Comparison of ENCODE assay signal across 1 cellular context in the genomic region with DNA sequence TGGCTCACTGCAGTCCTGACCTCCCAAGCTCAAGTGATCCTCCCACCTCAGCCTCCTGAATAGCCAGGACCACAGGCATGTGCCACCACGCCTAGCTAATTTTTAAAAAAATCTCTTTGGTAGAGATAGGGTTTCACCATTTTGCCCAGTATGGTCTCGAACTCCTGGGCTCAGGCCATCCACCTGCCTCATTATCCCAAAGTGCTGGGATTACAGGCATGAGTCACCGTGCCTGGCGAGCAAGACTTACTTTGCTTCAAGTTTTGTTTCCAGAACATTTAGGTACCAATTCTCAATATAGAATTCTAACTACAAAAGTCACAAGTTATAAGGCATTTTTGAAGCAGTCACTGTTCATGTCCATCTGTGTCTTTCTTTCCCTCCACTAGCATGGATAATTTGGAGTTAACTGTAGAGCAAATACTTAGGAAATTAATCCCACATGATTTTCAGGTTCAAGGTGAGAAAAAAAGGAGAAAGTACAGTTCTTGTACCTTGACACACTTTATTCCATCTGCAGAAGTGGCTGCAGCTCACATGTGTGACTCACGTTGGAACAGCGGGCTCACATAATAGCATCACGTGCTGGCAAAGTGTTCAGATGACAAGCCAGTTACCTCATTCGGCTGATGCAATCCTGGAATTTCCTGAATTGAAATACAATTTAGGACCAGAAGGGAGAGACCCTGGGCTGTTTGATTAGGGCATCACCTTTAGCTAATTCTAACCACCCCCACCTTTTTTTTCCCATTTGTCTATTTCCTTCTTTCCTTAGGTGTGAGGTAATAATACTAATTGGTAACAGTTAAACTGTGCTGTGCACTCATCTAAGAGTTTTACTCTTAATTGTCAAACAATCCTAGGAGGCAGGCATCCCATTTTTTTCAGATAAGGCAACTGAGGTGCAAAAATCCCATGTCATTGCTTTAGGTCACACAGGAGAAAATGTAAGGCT.
TF ChIP-seq lines count a peak whose summit lies in the region.

No MANE protein-coding gene starts in this region.

TF ChIP-seq in HEK293, 187 proteins besides CTCF, POLR2A, EP300 and RAD21 (continued from another document and continues in another):
- TF ChIP-seq, protein P1, sequence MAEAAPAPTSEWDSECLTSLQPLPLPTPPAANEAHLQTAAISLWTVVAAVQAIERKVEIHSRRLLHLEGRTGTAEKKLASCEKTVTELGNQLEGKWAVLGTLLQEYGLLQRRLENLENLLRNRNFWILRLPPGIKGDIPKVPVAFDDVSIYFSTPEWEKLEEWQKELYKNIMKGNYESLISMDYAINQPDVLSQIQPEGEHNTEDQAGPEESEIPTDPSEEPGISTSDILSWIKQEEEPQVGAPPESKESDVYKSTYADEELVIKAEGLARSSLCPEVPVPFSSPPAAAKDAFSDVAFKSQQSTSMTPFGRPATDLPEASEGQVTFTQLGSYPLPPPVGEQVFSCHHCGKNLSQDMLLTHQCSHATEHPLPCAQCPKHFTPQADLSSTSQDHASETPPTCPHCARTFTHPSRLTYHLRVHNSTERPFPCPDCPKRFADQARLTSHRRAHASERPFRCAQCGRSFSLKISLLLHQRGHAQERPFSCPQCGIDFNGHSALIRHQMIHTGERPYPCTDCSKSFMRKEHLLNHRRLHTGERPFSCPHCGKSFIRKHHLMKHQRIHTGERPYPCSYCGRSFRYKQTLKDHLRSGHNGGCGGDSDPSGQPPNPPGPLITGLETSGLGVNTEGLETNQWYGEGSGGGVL (tag by site-specific recombination; IDR thresholded peaks at IDR 0.05) = peak; percentile 63; the same call in 1 of the 2 replicates
- TF ChIP-seq ZNF416 (tag by site-specific recombination; IDR thresholded peaks at IDR 0.05) (no peak), ZNF23 (tag by site-specific recombination; IDR thresholded peaks at IDR 0.05; ENCODE audit: borderline replicate concordance) (no peak), SP3 (tag by site-specific recombination; IDR thresholded peaks at IDR 0.05) (peak; percentile 34; the same call in 1 of the 2 replicates), ZNF530 (tag by site-specific recombination; IDR thresholded peaks at IDR 0.05; ENCODE audit: low read depth) (no peak), ZNF354C (tag by site-specific recombination; IDR thresholded peaks at IDR 0.05; ENCODE audit: borderline replicate concordance, low read depth) (no peak), ZNF248 (tag by site-specific recombination; IDR thresholded peaks at IDR 0.05) (no peak), ZNF660 (tag by site-specific recombination; IDR thresholded peaks at IDR 0.05) (peak; percentile 71; the same call in 1 of the 2 replicates), ZEB2 (tag by site-specific recombination; IDR thresholded peaks at IDR 0.05) (peak; percentile 93), ZBTB8A (tag by site-specific recombination; IDR thresholded peaks at IDR 0.05) (0 out of 2 replicates have a peak, but pooled peaks have one; percentile 31), ZNF274 (IDR thresholded peaks at IDR 0.05; ENCODE audit: low read length) (no peak), ZNF274 (tag by site-specific recombination; IDR thresholded peaks at IDR 0.05; ENCODE audit: borderline replicate concordance) (no peak), ZBTB48 (tag by site-specific recombination; IDR thresholded peaks at IDR 0.05) (no peak), PRDM4 (tag by site-specific recombination; IDR thresholded peaks at IDR 0.05) (peak; percentile 76; the same call in 1 of the 2 replicates), ZNF341 (tag by site-specific recombination; IDR thresholded peaks at IDR 0.05; ENCODE audit: low read depth) (peak; percentile 84), ZNF626 (tag by site-specific recombination; IDR thresholded peaks at IDR 0.05) (no peak), ZNF514 (tag by site-specific recombination; IDR thresholded peaks at IDR 0.05) (no peak), ZBTB26 (tag by site-specific recombination; optimal IDR thresholded peaks at IDR 0.05) (no peak), WT1 (tag by site-specific recombination; IDR thresholded peaks at IDR 0.05) (peak; percentile 40; the same call in 1 of the 2 replicates), HOXA7 (CRISPR knock-in tag; IDR thresholded peaks at IDR 0.05; ENCODE audit: borderline replicate concordance) (no peak), ZNF830 (tag by site-specific recombination; IDR thresholded peaks at IDR 0.05; ENCODE audit: low read depth) (no peak), ZNF658 (tag by site-specific recombination; IDR thresholded peaks at IDR 0.05) (no peak), ZNF146 (tag by site-specific recombination; IDR thresholded peaks at IDR 0.05) (no peak), ZNF433 (tag by site-specific recombination; IDR thresholded peaks at IDR 0.05; ENCODE audit: low read depth) (no peak), ZNF600 (tag by site-specific recombination; IDR thresholded peaks at IDR 0.05) (0 out of 2 replicates have a peak, but pooled peaks have one; percentile 18), ZNF133 (tag by site-specific recombination; IDR thresholded peaks at IDR 0.05) (no peak), ZNF366 (tag by site-specific recombination; conservative IDR thresholded peaks at IDR 0.05) (peak; percentile 95), ZNF2 (tag by site-specific recombination; IDR thresholded peaks at IDR 0.05) (peak; percentile 76), ZNF202 (tag by site-specific recombination; IDR thresholded peaks at IDR 0.05; ENCODE audit: borderline replicate concordance) (no peak), ZNF174 (tag by site-specific recombination; IDR thresholded peaks at IDR 0.05) (no peak), ZNF24 (tag by site-specific recombination; IDR thresholded peaks at IDR 0.05) (peak; percentile 90), ZNF76 (tag by site-specific recombination; IDR thresholded peaks at IDR 0.05; ENCODE audit: borderline replicate concordance, low read depth) (peak; percentile 16; the same call in 1 of the 2 replicates), ZNF785 (tag by site-specific recombination; IDR thresholded peaks at IDR 0.05) (no peak), ZBTB44 (tag by site-specific recombination; IDR thresholded peaks at IDR 0.05) (peak; percentile 94), ZNF394 (tag by site-specific recombination; IDR thresholded peaks at IDR 0.05; ENCODE audit: borderline replicate concordance) (peak; percentile 62; the same call in 1 of the 2 replicates), MEIS1 (CRISPR knock-in tag; IDR thresholded peaks at IDR 0.05; ENCODE audit: borderline replicate concordance) (no peak), ZNF707 (tag by site-specific recombination; IDR thresholded peaks at IDR 0.05) (no peak), ZNF629 (tag by site-specific recombination; IDR thresholded peaks at IDR 0.05) (peak; percentile 96), ZSCAN23 (tag by site-specific recombination; IDR thresholded peaks at IDR 0.05) (peak; percentile 75; the same call in 1 of the 2 replicates), ZBTB10 (tag by site-specific recombination; IDR thresholded peaks at IDR 0.05) (no peak), ZNF692 (tag by site-specific recombination; IDR thresholded peaks at IDR 0.05) (peak; percentile 66), ZNF529 (tag by site-specific recombination; IDR thresholded peaks at IDR 0.05; ENCODE audit: insufficient replicate concordance) (no peak)
- TF ChIP-seq, protein P2, sequence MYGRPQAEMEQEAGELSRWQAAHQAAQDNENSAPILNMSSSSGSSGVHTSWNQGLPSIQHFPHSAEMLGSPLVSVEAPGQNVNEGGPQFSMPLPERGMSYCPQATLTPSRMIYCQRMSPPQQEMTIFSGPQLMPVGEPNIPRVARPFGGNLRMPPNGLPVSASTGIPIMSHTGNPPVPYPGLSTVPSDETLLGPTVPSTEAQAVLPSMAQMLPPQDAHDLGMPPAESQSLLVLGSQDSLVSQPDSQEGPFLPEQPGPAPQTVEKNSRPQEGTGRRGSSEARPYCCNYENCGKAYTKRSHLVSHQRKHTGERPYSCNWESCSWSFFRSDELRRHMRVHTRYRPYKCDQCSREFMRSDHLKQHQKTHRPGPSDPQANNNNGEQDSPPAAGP (tag by site-specific recombination; IDR thresholded peaks at IDR 0.05) = peak; percentile 80
- TF ChIP-seq, protein P3, sequence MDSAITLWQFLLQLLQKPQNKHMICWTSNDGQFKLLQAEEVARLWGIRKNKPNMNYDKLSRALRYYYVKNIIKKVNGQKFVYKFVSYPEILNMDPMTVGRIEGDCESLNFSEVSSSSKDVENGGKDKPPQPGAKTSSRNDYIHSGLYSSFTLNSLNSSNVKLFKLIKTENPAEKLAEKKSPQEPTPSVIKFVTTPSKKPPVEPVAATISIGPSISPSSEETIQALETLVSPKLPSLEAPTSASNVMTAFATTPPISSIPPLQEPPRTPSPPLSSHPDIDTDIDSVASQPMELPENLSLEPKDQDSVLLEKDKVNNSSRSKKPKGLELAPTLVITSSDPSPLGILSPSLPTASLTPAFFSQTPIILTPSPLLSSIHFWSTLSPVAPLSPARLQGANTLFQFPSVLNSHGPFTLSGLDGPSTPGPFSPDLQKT (IDR thresholded peaks at IDR 0.05; ENCODE audit: borderline replicate concordance, low read depth, low read length) = no peak
- TF ChIP-seq, protein P4, sequence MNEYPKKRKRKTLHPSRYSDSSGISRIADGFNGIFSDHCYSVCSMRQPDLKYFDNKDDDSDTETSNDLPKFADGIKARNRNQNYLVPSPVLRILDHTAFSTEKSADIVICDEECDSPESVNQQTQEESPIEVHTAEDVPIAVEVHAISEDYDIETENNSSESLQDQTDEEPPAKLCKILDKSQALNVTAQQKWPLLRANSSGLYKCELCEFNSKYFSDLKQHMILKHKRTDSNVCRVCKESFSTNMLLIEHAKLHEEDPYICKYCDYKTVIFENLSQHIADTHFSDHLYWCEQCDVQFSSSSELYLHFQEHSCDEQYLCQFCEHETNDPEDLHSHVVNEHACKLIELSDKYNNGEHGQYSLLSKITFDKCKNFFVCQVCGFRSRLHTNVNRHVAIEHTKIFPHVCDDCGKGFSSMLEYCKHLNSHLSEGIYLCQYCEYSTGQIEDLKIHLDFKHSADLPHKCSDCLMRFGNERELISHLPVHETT (tag by site-specific recombination; IDR thresholded peaks at IDR 0.05) = peak; percentile 36; the same call in 1 of the 2 replicates
